25 cellular contexts compared by ENCODE assay signal in genomic region chr10:97948822-97949221, GRCh38.
"Had no signal": no experiment of that assay in that cellular context is flagged by ENCODE, and none has a peak within 500 bp of the region (broad histone marks: within the 10 kb centered on the region; RNA-seq: fewer than 3 reads in every experiment).

No MANE protein-coding gene starts in this region.

- H3K27me3 ChIP-seq: colonic mucosa, gastrocnemius medialis, left lung had no signal

- FAIRE-seq: endometrium, endothelial cell of umbilical vein, islet of Langerhans, keratinocyte had no signal

- H3K4me3 ChIP-seq: colonic mucosa, esophagus squamous epithelium, gastrocnemius medialis, heart right ventricle, left lung, lower lobe of right lung had no signal

- H3K4me1 ChIP-seq: colonic mucosa, esophagus squamous epithelium, gastrocnemius medialis, heart right ventricle, left lung, lower lobe of right lung had no signal

- H3K9me3 ChIP-seq: colonic mucosa, gastrocnemius medialis had no signal

- H3K27ac ChIP-seq: colonic mucosa, esophagus squamous epithelium, gastrocnemius medialis, heart right ventricle, left lung, lower lobe of right lung had no signal

- H3K36me3 ChIP-seq: colonic mucosa, esophagus squamous epithelium, gastrocnemius medialis, heart right ventricle, left lung, lower lobe of right lung had no signal

- ATAC-seq: effector memory CD8-positive, alpha-beta T cell; esophagus mucosa; gastrocnemius medialis; heart right ventricle; left cardiac atrium; left lung; left ventricle myocardium superior; lower lobe of right lung; naive thymus-derived CD4-positive, alpha-beta T cell had no signal

- DNase-seq: colonic mucosa; cortex of kidney; effector CD8-positive, alpha-beta T cell; effector memory CD8-positive, alpha-beta T cell; endodermal cell; esophagus squamous epithelium; foreskin fibroblast; foreskin melanocyte; gastrocnemius medialis; glutamatergic neuron; head of caudate nucleus; heart right ventricle; hippocampal formation; left cardiac atrium; left lung; left ventricle myocardium superior; lower lobe of right lung; mesenchymal stem cell; midbrain; naive thymus-derived CD4-positive, alpha-beta T cell had no signal
